In genomic region chr3:49929333-49930240, GRCh38 we compare ENCODE assay signal across 1 cellular context.
TF ChIP-seq lines count a peak whose summit lies in the region.

A gene with protein sequence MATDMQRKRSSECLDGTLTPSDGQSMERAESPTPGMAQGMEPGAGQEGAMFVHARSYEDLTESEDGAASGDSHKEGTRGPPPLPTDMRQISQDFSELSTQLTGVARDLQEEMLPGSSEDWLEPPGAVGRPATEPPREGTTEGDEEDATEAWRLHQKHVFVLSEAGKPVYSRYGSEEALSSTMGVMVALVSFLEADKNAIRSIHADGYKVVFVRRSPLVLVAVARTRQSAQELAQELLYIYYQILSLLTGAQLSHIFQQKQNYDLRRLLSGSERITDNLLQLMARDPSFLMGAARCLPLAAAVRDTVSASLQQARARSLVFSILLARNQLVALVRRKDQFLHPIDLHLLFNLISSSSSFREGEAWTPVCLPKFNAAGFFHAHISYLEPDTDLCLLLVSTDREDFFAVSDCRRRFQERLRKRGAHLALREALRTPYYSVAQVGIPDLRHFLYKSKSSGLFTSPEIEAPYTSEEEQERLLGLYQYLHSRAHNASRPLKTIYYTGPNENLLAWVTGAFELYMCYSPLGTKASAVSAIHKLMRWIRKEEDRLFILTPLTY (minus strand): TSS chr3:49929811. CDS start chr3:49913346, 16,465 bp downstream.

TF ChIP-seq in HepG2, 621 proteins besides CTCF, POLR2A, EP300 and RAD21 (continued from another document and continues in another):
- TF ChIP-seq, protein P1, sequence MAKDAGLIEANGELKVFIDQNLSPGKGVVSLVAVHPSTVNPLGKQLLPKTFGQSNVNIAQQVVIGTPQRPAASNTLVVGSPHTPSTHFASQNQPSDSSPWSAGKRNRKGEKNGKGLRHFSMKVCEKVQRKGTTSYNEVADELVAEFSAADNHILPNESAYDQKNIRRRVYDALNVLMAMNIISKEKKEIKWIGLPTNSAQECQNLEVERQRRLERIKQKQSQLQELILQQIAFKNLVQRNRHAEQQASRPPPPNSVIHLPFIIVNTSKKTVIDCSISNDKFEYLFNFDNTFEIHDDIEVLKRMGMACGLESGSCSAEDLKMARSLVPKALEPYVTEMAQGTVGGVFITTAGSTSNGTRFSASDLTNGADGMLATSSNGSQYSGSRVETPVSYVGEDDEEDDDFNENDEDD (CRISPR knock-in tag; IDR thresholded peaks at IDR 0.05; ENCODE audit: borderline replicate concordance), result peak; percentile 46; the same call in 1 of the 2 replicates
- TF ChIP-seq ZNF460 (CRISPR knock-in tag; IDR thresholded peaks at IDR 0.05; ENCODE audit: borderline replicate concordance) (no peak; the same call in 1 of the 2 replicates), ATF7-NPFF (CRISPR knock-in tag; IDR thresholded peaks at IDR 0.05; ENCODE audit: low read depth) (peak; percentile 71; the same call in 1 of the 2 replicates), HOXA5 (CRISPR knock-in tag; IDR thresholded peaks at IDR 0.05) (no peak), PCBP2 (optimal IDR thresholded peaks at IDR 0.05; ENCODE audit: low read depth, low read length, poor library complexity, severe bottlenecking) (no peak), ETV5 (CRISPR knock-in tag; IDR thresholded peaks at IDR 0.05; ENCODE audit: borderline replicate concordance) (no peak; the same call in none of the 2 replicates), CCAR2 (optimal IDR thresholded peaks at IDR 0.05; ENCODE audit: low read depth, low read length) (no peak), MATR3 (CRISPR knock-in tag; IDR thresholded peaks at IDR 0.05) (no peak), ZSCAN20 (CRISPR knock-in tag; IDR thresholded peaks at IDR 0.05; ENCODE audit: borderline replicate concordance) (peak; percentile 68; the same call in 1 of the 2 replicates), REPIN1 (CRISPR knock-in tag; IDR thresholded peaks at IDR 0.05; ENCODE audit: borderline replicate concordance, low read depth) (peak; percentile 59; the same call in 1 of the 2 replicates), ZNF737 (CRISPR knock-in tag; IDR thresholded peaks at IDR 0.05; ENCODE audit: borderline replicate concordance) (no peak), DNMT1 (CRISPR knock-in tag; IDR thresholded peaks at IDR 0.05) (no peak), DNMT3B (CRISPR knock-in tag; conservative IDR thresholded peaks at IDR 0.05) (no peak), SAFB2 (CRISPR knock-in tag; IDR thresholded peaks at IDR 0.05; ENCODE audit: borderline replicate concordance, low read depth) (no peak), SMYD3 (CRISPR knock-in tag; IDR thresholded peaks at IDR 0.05) (no peak), ZMYM3 (CRISPR knock-in tag; IDR thresholded peaks at IDR 0.05) (no peak), ZNF644 (CRISPR knock-in tag; IDR thresholded peaks at IDR 0.05; ENCODE audit: low read depth) (no peak), ZNF768 (CRISPR knock-in tag; IDR thresholded peaks at IDR 0.05) (peak; percentile 23; the same call in 1 of the 2 replicates), ZNF264 (CRISPR knock-in tag; IDR thresholded peaks at IDR 0.05) (peak; percentile 72), ZNF230 (CRISPR knock-in tag; IDR thresholded peaks at IDR 0.05) (0 out of 2 replicates have a peak, but pooled peaks have one; percentile 33), GATAD1 (CRISPR knock-in tag; IDR thresholded peaks at IDR 0.05) (peak; percentile 78), ATF7 (IDR thresholded peaks at IDR 0.05) (no peak), ATF7 (CRISPR knock-in tag; IDR thresholded peaks at IDR 0.05) (no peak), ARID2 (CRISPR knock-in tag; IDR thresholded peaks at IDR 0.05; ENCODE audit: borderline replicate concordance) (no peak), ZFP36 (IDR thresholded peaks at IDR 0.05; ENCODE audit: borderline replicate concordance, low read depth, low read length, partially characterized antibody) (no peak), ZNF639 (CRISPR knock-in tag; conservative IDR thresholded peaks at IDR 0.05) (peak; percentile 76), SYNCRIP (IDR thresholded peaks at IDR 0.05; ENCODE audit: insufficient read depth, low read depth, low read length) (no peak), ISX (CRISPR knock-in tag; conservative IDR thresholded peaks at IDR 0.05) (0 out of 2 replicates have a peak, but pooled peaks have one; percentile 19), ARNTL (CRISPR knock-in tag; IDR thresholded peaks at IDR 0.05) (no peak), FOSL1 (CRISPR knock-in tag; IDR thresholded peaks at IDR 0.05; ENCODE audit: borderline replicate concordance) (no peak), ZBTB26 (CRISPR knock-in tag; IDR thresholded peaks at IDR 0.05; ENCODE audit: borderline replicate concordance) (peak; percentile 88), FOXP1 (IDR thresholded peaks at IDR 0.05) (no peak), FOXP1 (CRISPR knock-in tag; IDR thresholded peaks at IDR 0.05) (no peak), DR1 (CRISPR knock-in tag; IDR thresholded peaks at IDR 0.05) (peak; percentile 58; the same call in 1 of the 2 replicates), ZNF234 (CRISPR knock-in tag; conservative IDR thresholded peaks at IDR 0.05) (0 out of 2 replicates have a peak, but pooled peaks have one; percentile 9), MAFK (conservative IDR thresholded peaks at IDR 0.05 in 1 of 2, IDR thresholded peaks at IDR 0.05 in 1 of 2; ENCODE audit: low read length in 2 of 2) (no peak), TBX3 (IDR thresholded peaks at IDR 0.05; ENCODE audit: borderline replicate concordance) (no peak), NFYB (CRISPR knock-in tag; IDR thresholded peaks at IDR 0.05) (peak; percentile 63), ZNF850 (CRISPR knock-in tag; conservative IDR thresholded peaks at IDR 0.05) (no peak), HMGA1 (CRISPR knock-in tag; conservative IDR thresholded peaks at IDR 0.05) (no peak), BRCA1 (CRISPR knock-in tag; IDR thresholded peaks at IDR 0.05) (no peak), REST (IDR thresholded peaks at IDR 0.05; ENCODE audit: borderline replicate concordance in 1 of 2, low read depth in 1 of 2, low read length in 2 of 2) (no peak; a peak in 1 of 4 replicates), ZNF570 (CRISPR knock-in tag; IDR thresholded peaks at IDR 0.05; ENCODE audit: borderline replicate concordance) (no peak), ESRRA (CRISPR knock-in tag; IDR thresholded peaks at IDR 0.05; ENCODE audit: low read depth) (0 out of 2 replicates have a peak, but pooled peaks have one; percentile 4), MEIS1 (CRISPR knock-in tag; IDR thresholded peaks at IDR 0.05; ENCODE audit: borderline replicate concordance) (no peak), ZNF746 (CRISPR knock-in tag; IDR thresholded peaks at IDR 0.05) (peak; percentile 79), CAMTA2 (CRISPR knock-in tag; IDR thresholded peaks at IDR 0.05; ENCODE audit: borderline replicate concordance) (no peak), ZC3H4 (CRISPR knock-in tag; IDR thresholded peaks at IDR 0.05; ENCODE audit: borderline replicate concordance) (no peak), ZNF552 (CRISPR knock-in tag; IDR thresholded peaks at IDR 0.05; ENCODE audit: borderline replicate concordance) (0 out of 2 replicates have a peak, but pooled peaks have one; percentile 55)
- TF ChIP-seq, protein P2, sequence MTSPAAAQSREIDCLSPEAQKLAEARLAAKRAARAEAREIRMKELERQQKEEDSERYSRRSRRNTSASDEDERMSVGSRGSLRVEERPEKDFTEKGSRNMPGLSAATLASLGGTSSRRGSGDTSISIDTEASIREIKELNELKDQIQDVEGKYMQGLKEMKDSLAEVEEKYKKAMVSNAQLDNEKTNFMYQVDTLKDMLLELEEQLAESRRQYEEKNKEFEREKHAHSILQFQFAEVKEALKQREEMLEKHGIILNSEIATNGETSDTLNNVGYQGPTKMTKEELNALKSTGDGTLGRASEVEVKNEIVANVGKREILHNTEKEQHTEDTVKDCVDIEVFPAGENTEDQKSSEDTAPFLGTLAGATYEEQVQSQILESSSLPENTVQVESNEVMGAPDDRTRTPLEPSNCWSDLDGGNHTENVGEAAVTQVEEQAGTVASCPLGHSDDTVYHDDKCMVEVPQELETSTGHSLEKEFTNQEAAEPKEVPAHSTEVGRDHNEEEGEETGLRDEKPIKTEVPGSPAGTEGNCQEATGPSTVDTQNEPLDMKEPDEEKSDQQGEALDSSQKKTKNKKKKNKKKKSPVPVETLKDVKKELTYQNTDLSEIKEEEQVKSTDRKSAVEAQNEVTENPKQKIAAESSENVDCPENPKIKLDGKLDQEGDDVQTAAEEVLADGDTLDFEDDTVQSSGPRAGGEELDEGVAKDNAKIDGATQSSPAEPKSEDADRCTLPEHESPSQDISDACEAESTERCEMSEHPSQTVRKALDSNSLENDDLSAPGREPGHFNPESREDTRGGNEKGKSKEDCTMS (CRISPR knock-in tag; conservative IDR thresholded peaks at IDR 0.05), result no peak
- TF ChIP-seq, protein P3, sequence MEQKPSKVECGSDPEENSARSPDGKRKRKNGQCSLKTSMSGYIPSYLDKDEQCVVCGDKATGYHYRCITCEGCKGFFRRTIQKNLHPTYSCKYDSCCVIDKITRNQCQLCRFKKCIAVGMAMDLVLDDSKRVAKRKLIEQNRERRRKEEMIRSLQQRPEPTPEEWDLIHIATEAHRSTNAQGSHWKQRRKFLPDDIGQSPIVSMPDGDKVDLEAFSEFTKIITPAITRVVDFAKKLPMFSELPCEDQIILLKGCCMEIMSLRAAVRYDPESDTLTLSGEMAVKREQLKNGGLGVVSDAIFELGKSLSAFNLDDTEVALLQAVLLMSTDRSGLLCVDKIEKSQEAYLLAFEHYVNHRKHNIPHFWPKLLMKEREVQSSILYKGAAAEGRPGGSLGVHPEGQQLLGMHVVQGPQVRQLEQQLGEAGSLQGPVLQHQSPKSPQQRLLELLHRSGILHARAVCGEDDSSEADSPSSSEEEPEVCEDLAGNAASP (CRISPR knock-in tag; IDR thresholded peaks at IDR 0.05; ENCODE audit: borderline replicate concordance), result no peak; the same call in 1 of the 2 replicates
- TF ChIP-seq, protein P4, sequence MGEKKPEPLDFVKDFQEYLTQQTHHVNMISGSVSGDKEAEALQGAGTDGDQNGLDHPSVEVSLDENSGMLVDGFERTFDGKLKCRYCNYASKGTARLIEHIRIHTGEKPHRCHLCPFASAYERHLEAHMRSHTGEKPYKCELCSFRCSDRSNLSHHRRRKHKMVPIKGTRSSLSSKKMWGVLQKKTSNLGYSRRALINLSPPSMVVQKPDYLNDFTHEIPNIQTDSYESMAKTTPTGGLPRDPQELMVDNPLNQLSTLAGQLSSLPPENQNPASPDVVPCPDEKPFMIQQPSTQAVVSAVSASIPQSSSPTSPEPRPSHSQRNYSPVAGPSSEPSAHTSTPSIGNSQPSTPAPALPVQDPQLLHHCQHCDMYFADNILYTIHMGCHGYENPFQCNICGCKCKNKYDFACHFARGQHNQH (CRISPR knock-in tag; IDR thresholded peaks at IDR 0.05), result peak; percentile 77
